1 cellular context compared by ENCODE assay signal in genomic region chr18:9684901-9685738, GRCh38.
A peak's percentile ranks its signal among the peaks of the same experiment; 100 is the strongest.
TF ChIP-seq lines count a peak whose summit lies in the region.

No MANE protein-coding gene starts in this region.

TF ChIP-seq in K562, 482 proteins besides CTCF, POLR2A, EP300 and RAD21 (continues in another document):
- no peak for TF ChIP-seq MAX (CRISPR knock-in tag; IDR thresholded peaks at IDR 0.05)
- TF ChIP-seq ZNF175 (CRISPR knock-in tag; IDR thresholded peaks at IDR 0.05; ENCODE audit: low read depth), result peak; percentile 80; the same call in 1 of the 2 replicates
- no peak for TF ChIP-seq ZNF785 (CRISPR knock-in tag; IDR thresholded peaks at IDR 0.05)
- no peak for TF ChIP-seq ELK1 (CRISPR knock-in tag; IDR thresholded peaks at IDR 0.05)
- TF ChIP-seq HINFP (tag; conservative IDR thresholded peaks at IDR 0.05; ENCODE audit: low read depth), result no peak
- TF ChIP-seq E4F1 (CRISPR knock-in tag; IDR thresholded peaks at IDR 0.05; ENCODE audit: borderline replicate concordance), result no peak
- TF ChIP-seq ZBTB49 (CRISPR knock-in tag; IDR thresholded peaks at IDR 0.05; ENCODE audit: borderline replicate concordance), result no peak
- no peak for TF ChIP-seq SMAD1 (IDR thresholded peaks at IDR 0.05; ENCODE audit: low read depth, low read length, partially characterized antibody)
- TF ChIP-seq CBFA2T2 (conservative IDR thresholded peaks at IDR 0.05), result no peak
- TF ChIP-seq TEAD2 (tag; IDR thresholded peaks at IDR 0.05), result peak; percentile 3; the same call in 1 of the 2 replicates
- TF ChIP-seq ZNF57 (CRISPR knock-in tag; IDR thresholded peaks at IDR 0.05), result no peak
- TF ChIP-seq LARP7 (IDR thresholded peaks at IDR 0.05), result no peak
- TF ChIP-seq SMAD2 (IDR thresholded peaks at IDR 0.05; ENCODE audit: low read depth, low read length), result no peak
- no peak for TF ChIP-seq RBM15 (IDR thresholded peaks at IDR 0.05; ENCODE audit: insufficient read depth, low read length)
- TF ChIP-seq MAFG (tag; conservative IDR thresholded peaks at IDR 0.05), result no peak
- no peak for TF ChIP-seq ZNF347 (CRISPR knock-in tag; IDR thresholded peaks at IDR 0.05; ENCODE audit: low read depth)
- no peak for TF ChIP-seq CCAR2 (IDR thresholded peaks at IDR 0.05; ENCODE audit: low read depth, low read length)
- no peak for TF ChIP-seq PRPF4 (IDR thresholded peaks at IDR 0.05; ENCODE audit: insufficient read depth, low read depth, low read length, poor library complexity, severe bottlenecking)
- TF ChIP-seq ERF (CRISPR knock-in tag; IDR thresholded peaks at IDR 0.05), result peak; percentile 82; the same call in 1 of the 2 replicates
- TF ChIP-seq ZNF239 (CRISPR knock-in tag; IDR thresholded peaks at IDR 0.05), result no peak
- no peak for TF ChIP-seq CREB3L1 (IDR thresholded peaks at IDR 0.05; ENCODE audit: borderline replicate concordance, low read depth)
- no peak for TF ChIP-seq ILF3 (IDR thresholded peaks at IDR 0.05; ENCODE audit: borderline replicate concordance)
- no peak for TF ChIP-seq CCNT2 (IDR thresholded peaks at IDR 0.05; ENCODE audit: borderline replicate concordance, extremely low read depth, insufficient read length, low read depth, low read length)
- TF ChIP-seq ETV6 (IDR thresholded peaks at IDR 0.05; ENCODE audit: borderline replicate concordance in 1 of 2, low read depth in 2 of 2, low read length in 1 of 2), result no peak
- TF ChIP-seq ETV6 (CRISPR knock-in tag; IDR thresholded peaks at IDR 0.05; ENCODE audit: borderline replicate concordance), result no peak
- TF ChIP-seq PYGO2 (tag; IDR thresholded peaks at IDR 0.05), result no peak
- TF ChIP-seq ASH1L (IDR thresholded peaks at IDR 0.05; ENCODE audit: borderline replicate concordance, low read depth, partially characterized antibody), result no peak
- TF ChIP-seq TFAP4 (CRISPR knock-in tag; IDR thresholded peaks at IDR 0.05; ENCODE audit: borderline replicate concordance), result peak; percentile 62; the same call in 1 of the 2 replicates
- TF ChIP-seq PCBP2 (IDR thresholded peaks at IDR 0.05; ENCODE audit: low read depth, low read length, poor library complexity, severe bottlenecking), result no peak
- TF ChIP-seq ZNF24 (IDR thresholded peaks at IDR 0.05), result no peak
- TF ChIP-seq POLR2B (IDR thresholded peaks at IDR 0.05; ENCODE audit: low read depth, partially characterized antibody), result no peak
- no peak for TF ChIP-seq NCOA1 (IDR thresholded peaks at IDR 0.05; ENCODE audit: low read depth)
- no peak for TF ChIP-seq ZNF184 (CRISPR knock-in tag; IDR thresholded peaks at IDR 0.05)
- no peak for TF ChIP-seq AFF4 (CRISPR knock-in tag; IDR thresholded peaks at IDR 0.05)
- TF ChIP-seq PHF20 (IDR thresholded peaks at IDR 0.05; ENCODE audit: partially characterized antibody), result no peak
- 0 out of 2 replicates have a peak, but pooled peaks have one; percentile 13 for TF ChIP-seq TOE1 (IDR thresholded peaks at IDR 0.05; ENCODE audit: borderline replicate concordance)
- TF ChIP-seq TOE1 (CRISPR knock-in tag; IDR thresholded peaks at IDR 0.05; ENCODE audit: borderline replicate concordance, low read depth), result no peak
- TF ChIP-seq SNRNP70 (optimal IDR thresholded peaks at IDR 0.05; ENCODE audit: low read depth, low read length), result no peak
- TF ChIP-seq HNRNPH1 (optimal IDR thresholded peaks at IDR 0.05; ENCODE audit: low read depth, low read length), result no peak
- TF ChIP-seq RBM39 (optimal IDR thresholded peaks at IDR 0.05; ENCODE audit: low read depth, low read length), result no peak
- no peak for TF ChIP-seq ARNT (IDR thresholded peaks at IDR 0.05)
- TF ChIP-seq RHOXF2B (CRISPR knock-in tag; conservative IDR thresholded peaks at IDR 0.05), result peak; percentile 75; the same call in 1 of the 2 replicates
- no peak; the same call in 1 of the 2 replicates for TF ChIP-seq GTF2A2 (tag; IDR thresholded peaks at IDR 0.05)
- TF ChIP-seq ZSCAN32 (CRISPR knock-in tag; IDR thresholded peaks at IDR 0.05), result no peak
- no peak for TF ChIP-seq TGIF2 (CRISPR knock-in tag; IDR thresholded peaks at IDR 0.05)
- TF ChIP-seq E2F8 (IDR thresholded peaks at IDR 0.05; ENCODE audit: low read depth, partially characterized antibody), result no peak
- no peak for TF ChIP-seq TRIM25 (IDR thresholded peaks at IDR 0.05; ENCODE audit: borderline replicate concordance)
- TF ChIP-seq ZNF146 (CRISPR knock-in tag; IDR thresholded peaks at IDR 0.05; ENCODE audit: unreplicated experiment), result no peak
- no peak for TF ChIP-seq NFYB (IDR thresholded peaks at IDR 0.05; ENCODE audit: extremely low read depth, insufficient read length)
- no peak for TF ChIP-seq PML (IDR thresholded peaks at IDR 0.05; ENCODE audit: low read length)
